9 cellular contexts compared by ENCODE assay signal in the genomic region with DNA sequence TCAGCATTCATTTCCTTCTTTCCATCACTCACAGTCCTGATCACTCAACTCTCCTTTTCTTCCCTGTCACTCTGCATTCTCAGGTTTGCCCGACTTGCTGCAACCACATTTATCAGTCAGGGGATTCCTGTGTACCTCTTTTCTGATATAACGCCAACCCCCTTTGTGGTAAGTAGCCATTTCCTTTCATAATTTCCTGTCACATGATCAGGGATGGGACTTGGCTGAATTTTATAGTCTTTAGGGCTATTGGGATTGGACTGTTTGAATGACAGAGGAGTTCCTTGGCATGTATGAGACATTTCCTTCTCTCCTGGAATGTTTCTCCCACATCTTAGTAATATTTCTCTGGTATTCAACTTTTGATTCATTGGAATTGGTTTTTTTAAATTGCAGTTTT. TPM values are rescaled to one million over a fixed set of nuclear protein-coding genes. Genes with fewer than 3 reads are reported as not detected.
DNase-seq lines count a peak whose midpoint lies in the region; ATAC-seq, FAIRE-seq and TF ChIP-seq lines count a peak whose summit lies in the region.
"Had no signal": no experiment of that assay in that cellular context is flagged by ENCODE, and none has a peak within 500 bp of the region (broad histone marks: within the 10 kb centered on the region; RNA-seq: fewer than 3 reads in every experiment).

No MANE protein-coding gene starts in this region.

- TF ChIP-seq POLR2A in stomach (IDR thresholded peaks at IDR 0.05) (no peak), GM12892 (IDR thresholded peaks at IDR 0.05; ENCODE audit: low read depth, low read length) (no peak)

- peak overlapping the region; percentile 3 for H3K27ac Mint-ChIP-seq in activated naive CD4-positive, alpha-beta T cell treated with anti-CD3 and anti-CD28 coated beads for 36 hours
- no peak overlapping the region for H3K27ac Mint-ChIP-seq in T-helper 2 cell treated with Interferon-gamma antibody and Interleukin-4, amounts not matched to agents 5 μg/mL and 100 μg/mL, for 36 hours
- no peak overlapping the region for H3K27ac Mint-ChIP-seq in WTC11

- no peak for ATAC-seq in WTC11

- no peaks in the 10 kb centered on the region for H3K9me3 Mint-ChIP-seq in activated naive CD4-positive, alpha-beta T cell treated with anti-CD3 and anti-CD28 coated beads for 36 hours
- H3K9me3 Mint-ChIP-seq in T-helper 2 cell treated with Interferon-gamma antibody and Interleukin-4, amounts not matched to agents 5 μg/mL and 100 μg/mL, for 36 hours = no peaks in the 10 kb centered on the region
- no peaks in the 10 kb centered on the region for H3K9me3 Mint-ChIP-seq in WTC11

- H3K27me3 Mint-ChIP-seq in activated naive CD4-positive, alpha-beta T cell treated with anti-CD3 and anti-CD28 coated beads for 36 hours (ENCODE audit: low read depth) = no peaks in the 10 kb centered on the region
- no peaks in the 10 kb centered on the region for H3K27me3 Mint-ChIP-seq in T-helper 2 cell treated with Interferon-gamma antibody and Interleukin-4, amounts not matched to agents 5 μg/mL and 100 μg/mL, for 36 hours (ENCODE audit: low read depth)
- H3K27me3 Mint-ChIP-seq in WTC11 (ENCODE audit: low read depth) = no peaks in the 10 kb centered on the region

- no peak overlapping the region for H3K4me3 Mint-ChIP-seq in activated naive CD4-positive, alpha-beta T cell treated with anti-CD3 and anti-CD28 coated beads for 36 hours
- H3K4me3 Mint-ChIP-seq in T-helper 2 cell treated with Interferon-gamma antibody and Interleukin-4, amounts not matched to agents 5 μg/mL and 100 μg/mL, for 36 hours = peak overlapping the region; percentile 15
- no peak overlapping the region for H3K4me3 Mint-ChIP-seq in WTC11

- TF ChIP-seq CTCF in fibroblast of the aortic adventitia (IDR thresholded peaks at IDR 0.05; ENCODE audit: insufficient read depth, low read length) (no peak), stomach (IDR thresholded peaks at IDR 0.05) (no peak), WTC11 (IDR thresholded peaks at IDR 0.05) (no peak)

- H3K9me3 ChIP-seq in stomach = no peaks in the 10 kb centered on the region

- CTCF ChIA-PET in activated naive CD4-positive, alpha-beta T cell treated with anti-CD3 and anti-CD28 coated beads for 36 hours (lab: Charles Lee) = interaction anchor here (1.4 kb wide), 1 partner anchor 237 kb away, joined by 3 read pairs; no protein-coding TSS in a partner anchor
- CTCF ChIA-PET in WTC11 (lab: Charles Lee) = no interaction called here

- TF ChIP-seq EP300 in stomach (IDR thresholded peaks at IDR 0.05) = no peak

- H3K36me3 ChIP-seq in stomach = peaks cover 17 to 80% (median 66%) of the 10 kb centered on the region in 4 donors

- POLR2A ChIA-PET in WTC11 (lab: Charles Lee) = no interaction called here

- intact Hi-C loops in activated naive CD4-positive, alpha-beta T cell treated with anti-CD3 and anti-CD28 coated beads for 36 hours (cut with micrococcal nuclease) = loop anchor here (1.0 kb wide), 1 partner anchor 11 kb away; the partner anchor contains the start of gene PGM2
- intact Hi-C loops in stomach (cut with DNase I; ENCODE audit: low total_unique reads) = no loop called here

- H3K4me1 ChIP-seq in stomach = peaks cover 0 to 17% (median 7%) of the 10 kb centered on the region in 4 donors

- no peaks in the 10 kb centered on the region for H3K27me3 ChIP-seq in stomach

- DNase-seq in activated naive CD4-positive, alpha-beta T cell treated with anti-CD3 and anti-CD28 coated beads for 36 hours = no peak
- no peak for DNase-seq in activated naive CD4-positive, alpha-beta T cell treated with anti-CD3 and anti-CD28 coated beads, Interleukin-2, amount 50 U/mL, for 16 hours
- no peak for DNase-seq in T-helper 2 cell treated with Interferon-gamma antibody and Interleukin-4, amounts not matched to agents 5 μg/mL and 100 μg/mL, for 36 hours (ENCODE audit: low spot score)
- DNase-seq in fibroblast of the aortic adventitia (ENCODE audit: low read depth) (peak; percentile 86), stomach (no peak), WTC11 (ENCODE audit: low spot score) (no peak), GM12892 (ENCODE audit: insufficient read length) (no peak), cerebellar nuclear complex (lab: John Stamatoyannopoulos, UW) (no peak)
- DNase-seq: C1 segment of cervical spinal cord had no signal

- FAIRE-seq in GM12892 (lab: Jason Lieb, UNC) = no peak

- H3K4me3 ChIP-seq in fibroblast of the aortic adventitia (ENCODE audit: low read depth, low read length) = no peak overlapping the region
- H3K4me3 ChIP-seq in stomach = no peak overlapping the region

- WGBS in stomach, 5 donors = 53 to 80% (median 68%) methylated on average over 2 of the region's 2 CpGs

- peaks cover 36% of the 10 kb centered on the region for H3K36me3 Mint-ChIP-seq in activated naive CD4-positive, alpha-beta T cell treated with anti-CD3 and anti-CD28 coated beads for 36 hours (ENCODE audit: low read depth)
- peaks cover 55% of the 10 kb centered on the region for H3K36me3 Mint-ChIP-seq in T-helper 2 cell treated with Interferon-gamma antibody and Interleukin-4, amounts not matched to agents 5 μg/mL and 100 μg/mL, for 36 hours (ENCODE audit: low read depth)
- H3K36me3 Mint-ChIP-seq in WTC11 = peaks cover 39% of the 10 kb centered on the region

- H3K27ac ChIP-seq in stomach = peak overlapping the region in 3 of 5 donors; percentile 23 to 43 (median 34)

- H3K4me1 Mint-ChIP-seq in activated naive CD4-positive, alpha-beta T cell treated with anti-CD3 and anti-CD28 coated beads for 36 hours (ENCODE audit: low read depth) = peaks cover 24% of the 10 kb centered on the region
- peaks cover 19% of the 10 kb centered on the region for H3K4me1 Mint-ChIP-seq in T-helper 2 cell treated with Interferon-gamma antibody and Interleukin-4, amounts not matched to agents 5 μg/mL and 100 μg/mL, for 36 hours (ENCODE audit: low read depth)
- H3K4me1 Mint-ChIP-seq in WTC11 = no peaks in the 10 kb centered on the region

TF ChIP-seq in WTC11, 78 proteins besides CTCF, POLR2A, EP300 and RAD21 (continues in another document):
- no peak for TF ChIP-seq NFYB (CRISPR knock-in tag; conservative IDR thresholded peaks at IDR 0.05; ENCODE audit: low read depth)
- TF ChIP-seq FOXK1 (CRISPR knock-in tag; IDR thresholded peaks at IDR 0.05) = no peak
- TF ChIP-seq ZNF396 (CRISPR knock-in tag; IDR thresholded peaks at IDR 0.05; ENCODE audit: borderline replicate concordance) = no peak
- TF ChIP-seq, protein P1, sequence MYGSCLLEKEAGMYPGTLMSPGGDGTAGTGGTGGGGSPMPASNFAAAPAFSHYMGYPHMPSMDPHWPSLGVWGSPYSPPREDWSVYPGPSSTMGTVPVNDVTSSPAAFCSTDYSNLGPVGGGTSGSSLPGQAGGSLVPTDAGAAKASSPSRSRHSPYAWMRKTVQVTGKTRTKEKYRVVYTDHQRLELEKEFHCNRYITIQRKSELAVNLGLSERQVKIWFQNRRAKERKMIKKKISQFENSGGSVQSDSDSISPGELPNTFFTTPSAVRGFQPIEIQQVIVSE (CRISPR knock-in tag; IDR thresholded peaks at IDR 0.05; ENCODE audit: borderline replicate concordance) = no peak
- no peak for TF ChIP-seq USF2 (CRISPR knock-in tag; IDR thresholded peaks at IDR 0.05)
- TF ChIP-seq SP1 (CRISPR knock-in tag; conservative IDR thresholded peaks at IDR 0.05) = no peak
- no peak for TF ChIP-seq ZNF425 (CRISPR knock-in tag; conservative IDR thresholded peaks at IDR 0.05)
- no peak for TF ChIP-seq GABPB1 (CRISPR knock-in tag; IDR thresholded peaks at IDR 0.05)
- TF ChIP-seq, protein P2, sequence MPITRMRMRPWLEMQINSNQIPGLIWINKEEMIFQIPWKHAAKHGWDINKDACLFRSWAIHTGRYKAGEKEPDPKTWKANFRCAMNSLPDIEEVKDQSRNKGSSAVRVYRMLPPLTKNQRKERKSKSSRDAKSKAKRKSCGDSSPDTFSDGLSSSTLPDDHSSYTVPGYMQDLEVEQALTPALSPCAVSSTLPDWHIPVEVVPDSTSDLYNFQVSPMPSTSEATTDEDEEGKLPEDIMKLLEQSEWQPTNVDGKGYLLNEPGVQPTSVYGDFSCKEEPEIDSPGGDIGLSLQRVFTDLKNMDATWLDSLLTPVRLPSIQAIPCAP (CRISPR knock-in tag; IDR thresholded peaks at IDR 0.05) = no peak

RNA-seq across cellular contexts. Expression of gene PGM2, which starts 11.0 kb away (rescaled TPM):
- 10 to 100 TPM; 53.7 to 53.9 TPM for total RNA-seq in activated naive CD4-positive, alpha-beta T cell treated with anti-CD3 and anti-CD28 coated beads for 36 hours
- total RNA-seq in fibroblast of the aortic adventitia (ENCODE audit: low replicate concordance) = 19.9 and 21.4 TPM in 2 replicates
- total RNA-seq in stomach = 10 to 100 TPM in 4 of 5 donors, 1 to 10 TPM in 1; 8.7 to 53.1 (median 14.0) TPM
- 10 to 100 TPM in 1 of 3 donors, 1 to 10 TPM in 2; 7.4 to 16.8 (median 8.7) TPM for polyA plus RNA-seq in stomach
- total RNA-seq in WTC11 (2021) = 28.5 to 31.4 TPM (median 30.1 TPM) in 3 replicates
- 25.6 TPM for polyA plus RNA-seq in GM12892 (2012; ENCODE audit: missing spikeins)

RNA-seq across cellular contexts. Expression of gene TBC1D1, which starts 53.4 kb away (rescaled TPM):
- total RNA-seq in activated naive CD4-positive, alpha-beta T cell treated with anti-CD3 and anti-CD28 coated beads for 36 hours = 10 to 100 TPM; 57.7 to 68.5 TPM
- total RNA-seq in fibroblast of the aortic adventitia (ENCODE audit: low replicate concordance) (59.9 and 78.1 TPM in 2 replicates), stomach (100 to 1,000 TPM in 3 of 5 donors, 10 to 100 TPM in 2; 42.6 to 165 (median 108) TPM), WTC11 (2021) (134 to 151 TPM (median 142 TPM) in 3 replicates)
- 10 to 100 TPM; 18.8 to 32.7 (median 32.1) TPM for polyA plus RNA-seq in stomach
- polyA plus RNA-seq in GM12892 (2012; ENCODE audit: missing spikeins) = 30.8 TPM
